Comparison of ENCODE assay signal across 8 cellular contexts in the genomic region with DNA sequence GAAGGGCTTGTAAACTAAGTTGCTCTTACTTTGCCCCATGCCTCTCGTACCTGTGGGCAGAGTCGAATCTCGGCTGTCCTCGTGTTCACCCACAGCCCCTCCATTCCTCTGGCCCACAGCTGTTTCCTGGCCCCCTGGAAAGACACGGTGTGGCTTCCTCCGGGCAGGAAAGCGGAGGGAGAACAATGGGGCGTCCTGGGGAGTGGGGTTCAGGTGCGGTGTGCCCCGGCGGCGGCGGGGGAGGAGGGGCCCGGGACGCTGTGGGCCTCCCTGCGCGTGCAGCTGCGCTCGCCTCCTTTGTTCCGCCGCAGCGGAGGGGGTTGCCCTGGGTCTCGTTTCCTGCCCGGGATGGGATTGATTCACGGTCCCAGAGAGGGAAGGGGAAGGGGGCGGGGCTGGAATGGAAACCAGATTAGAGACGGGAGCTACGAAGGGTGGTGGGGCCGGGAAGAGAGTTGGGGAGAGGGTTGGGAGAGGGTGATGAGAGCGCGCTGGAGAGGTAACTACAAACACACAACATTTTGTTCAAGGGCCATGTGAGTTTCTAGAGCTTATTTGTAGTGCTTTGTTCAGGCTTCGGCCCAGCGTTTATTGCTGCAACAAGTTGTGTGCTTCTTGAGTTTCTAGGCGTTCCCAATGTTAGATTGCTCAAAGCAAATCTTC. TPM values are rescaled to one million over a fixed set of nuclear protein-coding genes. Genes with fewer than 3 reads are reported as not detected.
DNase-seq lines count a peak whose midpoint lies in the region; ATAC-seq and TF ChIP-seq lines count a peak whose summit lies in the region.

No MANE protein-coding gene starts in this region.

- peak overlapping the region; percentile 88 for H3K4me3 ChIP-seq in coronary artery
- H3K4me3 ChIP-seq in left lung, result peak overlapping the region; percentile 68 to 70

- intact Hi-C loops in left lung (cut with DNase I), result no loop called here

- H3K27ac Mint-ChIP-seq in T-helper 17 cell, result no peak overlapping the region

- H3K9me3 ChIP-seq in T-helper 17 cell (ENCODE audit: control insufficient read depth, low read length, poor library complexity, severe bottlenecking), result no peaks in the 10 kb centered on the region
- no peaks in the 10 kb centered on the region for H3K9me3 ChIP-seq in left lung

- peaks cover 35% of the 10 kb centered on the region for H3K27me3 Mint-ChIP-seq in T-helper 17 cell

- TF ChIP-seq CTCF in coronary artery (IDR thresholded peaks at IDR 0.05) (no peak), left lung (IDR thresholded peaks at IDR 0.05) (no peak)

- H3K27ac ChIP-seq in coronary artery (peak overlapping the region; percentile 71 to 82), left lung (peak overlapping the region; percentile 90)

- peak; percentile 57 for DNase-seq in NCI-H1436 (lab: John Stamatoyannopoulos, UW)
- DNase-seq in NCI-H1436 treated with DMSO at 0.1 percent for 48 hours (lab: John Stamatoyannopoulos, UW), result no peak
- DNase-seq in HuH-7.5 (ENCODE audit: low spot score), result peak; percentile 44
- peak in 1 of 3 donors; percentile 7 for DNase-seq in T-helper 17 cell
- no peak for DNase-seq in coronary artery (ENCODE audit: low spot score)
- peak; percentile 80 to 88 for DNase-seq in left lung
- DNase-seq in stimulated activated CD4-positive, alpha-beta T cell treated with anti-CD3 and anti-CD28 coated beads, TNF-alpha, amount 100 ng/mL, for 48 hours (ENCODE audit: low read depth in 3 of 3), result peak in 2 of 3 donors; percentile 9 to 25
- DNase-seq in midbrain (lab: John Stamatoyannopoulos, UW), result no peak

- H3K36me3 ChIP-seq in left lung, result no peaks in the 10 kb centered on the region

- no peaks in the 10 kb centered on the region for H3K36me3 Mint-ChIP-seq in T-helper 17 cell (ENCODE audit: low read depth)

- peaks cover 8% of the 10 kb centered on the region for H3K4me1 Mint-ChIP-seq in T-helper 17 cell

- ATAC-seq in T-helper 17 cell (peak; percentile 40), left lung (peak; percentile 58)

- H3K4me3 Mint-ChIP-seq in T-helper 17 cell, result peak overlapping the region; percentile 87

- peaks cover 2 to 32% of the 10 kb centered on the region in 2 donors for H3K27me3 ChIP-seq in left lung

- H3K4me1 ChIP-seq in left lung, result peaks cover 25 to 45% of the 10 kb centered on the region in 2 donors

RNA-seq across cellular contexts. Expression of a gene that starts 0.8 kb away (rescaled TPM):
- total RNA-seq in T-helper 17 cell (under 1 TPM; 0.23 to 0.52 TPM), left lung (100 to 1,000 TPM; 136 to 305 TPM)

Comparison
In these comparisons a context has a peak if more than half of its experiments do, and no peak if none do; other contexts are left out.
1. DNase-seq: peak in NCI-H1436 (single experiment), HuH-7.5 (single experiment), left lung (2 of 2) and stimulated activated CD4-positive, alpha-beta T cell treated with anti-CD3 and anti-CD28 coated beads, TNF-alpha, amount 100 ng/mL, for 48 hours (2 of 3); none in NCI-H1436 treated with DMSO at 0.1 percent for 48 hours (single experiment), coronary artery (single experiment) and midbrain (single experiment).
2. RNA of a gene that starts 0.8 kb away (total RNA-seq): 136 to 305 TPM in left lung; 0.23 to 0.52 TPM in T-helper 17 cell; every median in the first group is over 10 times any median in the second.